In the genomic region with DNA sequence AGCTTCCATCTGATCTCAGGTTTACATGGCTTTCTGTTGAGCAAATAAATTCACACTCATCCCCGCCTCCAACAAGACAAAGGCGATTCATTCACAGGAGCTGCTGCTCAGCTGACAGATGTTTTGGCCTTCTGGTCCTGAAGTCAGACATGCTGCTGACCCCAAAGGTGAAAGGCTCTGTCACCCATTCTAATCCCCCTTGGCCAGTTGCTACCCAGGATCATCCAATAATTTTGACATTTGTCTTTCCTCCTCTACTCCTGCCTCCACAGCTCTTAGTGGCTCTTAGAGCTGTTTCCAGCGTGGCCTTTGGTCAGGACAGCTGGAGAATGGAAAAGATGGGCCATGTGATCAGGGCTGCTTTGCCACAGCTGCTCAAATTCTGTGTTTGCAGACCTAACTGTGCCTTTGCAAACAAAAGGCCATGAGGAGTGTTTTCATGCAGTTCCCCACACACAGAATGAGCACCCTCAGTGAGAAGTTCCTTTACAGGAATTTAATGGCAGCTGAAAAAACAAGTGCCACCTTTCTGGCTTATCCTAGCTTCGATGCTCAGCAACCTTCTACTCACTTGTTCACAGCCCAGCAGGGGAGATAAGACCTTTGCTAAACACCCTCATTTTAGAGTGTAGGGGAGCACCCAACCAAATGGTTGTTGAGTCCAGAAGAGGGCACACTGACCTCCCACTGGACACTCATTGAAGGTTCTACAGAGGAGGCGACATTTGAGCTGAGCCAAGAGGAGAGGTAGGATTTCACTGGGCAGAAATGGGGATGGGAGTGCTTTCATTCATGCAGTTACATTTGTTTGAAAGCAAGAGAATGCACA, we compare ENCODE assay signal across 16 cellular contexts. TPM values are rescaled to one million over a fixed set of nuclear protein-coding genes. Genes with fewer than 3 reads are reported as not detected.
DNase-seq lines count a peak whose midpoint lies in the region; ATAC-seq and TF ChIP-seq lines count a peak whose summit lies in the region.
"Had no signal": no experiment of that assay in that cellular context is flagged by ENCODE, and none has a peak within 500 bp of the region (broad histone marks: within the 10 kb centered on the region; RNA-seq: fewer than 3 reads in every experiment).

No MANE protein-coding gene starts in this region.

- DNase-seq in left ventricle myocardium inferior, result no peak
- no peak for DNase-seq in Right ventricle myocardium superior
- peak in 1 of 3 donors; percentile 25 for DNase-seq in mucosa of descending colon
- no peak for DNase-seq in GOT3 (lab: John Stamatoyannopoulos, UW)
- DNase-seq in activated T-helper 2 cell treated with anti-CD3 and anti-CD28 coated beads, Interferon-gamma antibody, Interleukin-2, Interleukin-4, amounts not matched to agents 10 μg/mL and 5 μg/mL and 100 μg/mL, durations not matched to agents 14 hours and 24 hours and 36 hours (ENCODE audit: low spot score), result no peak
- no peak for DNase-seq in islet precursor cell
- DNase-seq: activated CD4-positive, alpha-beta T cell treated with anti-CD3 and anti-CD28 coated beads, Interleukin-2, amount 50 U/mL, for 48 hours; CD8-positive, alpha-beta T cell; heart right ventricle; left cardiac atrium; naive B cell had no signal

- H3K27ac Mint-ChIP-seq in activated T-helper 2 cell treated with anti-CD3 and anti-CD28 coated beads, Interferon-gamma antibody, Interleukin-2, Interleukin-4, amounts not matched to agents 10 μg/mL and 5 μg/mL and 100 μg/mL, durations not matched to agents 14 hours and 24 hours and 36 hours, result no peak overlapping the region
- H3K27ac Mint-ChIP-seq: CD8-positive, alpha-beta T cell; naive B cell; stimulated activated memory B cell treated with anti-CD40 and anti-IgM and Interleukin-4, amounts not matched to agents 10 μg/mL and 1 μg/mL and 100 μg/mL, for 72 hours had no signal

- H3K4me1 Mint-ChIP-seq in activated T-helper 2 cell treated with anti-CD3 and anti-CD28 coated beads, Interferon-gamma antibody, Interleukin-2, Interleukin-4, amounts not matched to agents 10 μg/mL and 5 μg/mL and 100 μg/mL, durations not matched to agents 14 hours and 24 hours and 36 hours (ENCODE audit: low read depth), result no peaks in the 10 kb centered on the region

- H3K36me3 ChIP-seq in left ventricle myocardium inferior (no peaks in the 10 kb centered on the region), mucosa of descending colon (ENCODE audit: low read depth) (no peaks in the 10 kb centered on the region)
- H3K36me3 ChIP-seq: heart right ventricle had no signal

- H3K4me1 ChIP-seq in left ventricle myocardium inferior (peaks cover 13% of the 10 kb centered on the region), mucosa of descending colon (ENCODE audit: low read depth) (no peaks in the 10 kb centered on the region)

- H3K36me3 Mint-ChIP-seq in activated T-helper 2 cell treated with anti-CD3 and anti-CD28 coated beads, Interferon-gamma antibody, Interleukin-2, Interleukin-4, amounts not matched to agents 10 μg/mL and 5 μg/mL and 100 μg/mL, durations not matched to agents 14 hours and 24 hours and 36 hours (ENCODE audit: low read depth), result no peaks in the 10 kb centered on the region
- H3K36me3 Mint-ChIP-seq: CD8-positive, alpha-beta T cell; naive B cell; stimulated activated memory B cell treated with anti-CD40 and anti-IgM and Interleukin-4, amounts not matched to agents 10 μg/mL and 1 μg/mL and 100 μg/mL, for 72 hours had no signal

- H3K27me3 Mint-ChIP-seq in activated T-helper 2 cell treated with anti-CD3 and anti-CD28 coated beads, Interferon-gamma antibody, Interleukin-2, Interleukin-4, amounts not matched to agents 10 μg/mL and 5 μg/mL and 100 μg/mL, durations not matched to agents 14 hours and 24 hours and 36 hours (ENCODE audit: low read depth), result peaks cover 4% of the 10 kb centered on the region

- H3K4me3 ChIP-seq in left ventricle myocardium inferior (no peak overlapping the region), mucosa of descending colon (no peak overlapping the region)
- H3K4me3 ChIP-seq: heart right ventricle had no signal

- no peaks in the 10 kb centered on the region for H3K27me3 ChIP-seq in left ventricle myocardium inferior (ENCODE audit: low read depth)
- H3K27me3 ChIP-seq: heart right ventricle had no signal

- TF ChIP-seq CTCF in left ventricle myocardium inferior (IDR thresholded peaks at IDR 0.05; ENCODE audit: borderline replicate concordance), result no peak
- TF ChIP-seq CTCF in mucosa of descending colon (IDR thresholded peaks at IDR 0.05), result no peak

- intact Hi-C loops in left ventricle myocardium inferior (cut with micrococcal nuclease), result no loop called here
- intact Hi-C loops in Right ventricle myocardium superior (cut with DNase I), result no loop called here
- intact Hi-C loops in mucosa of descending colon (cut with DNase I, micrococcal nuclease), result no loop called here
- intact Hi-C loops in activated T-helper 2 cell treated with anti-CD3 and anti-CD28 coated beads, Interferon-gamma antibody, Interleukin-2, Interleukin-4, amounts not matched to agents 10 μg/mL and 5 μg/mL and 100 μg/mL, durations not matched to agents 14 hours and 24 hours and 36 hours (cut with micrococcal nuclease), result no loop called here

- no peaks in the 10 kb centered on the region for H3K9me3 Mint-ChIP-seq in activated T-helper 2 cell treated with anti-CD3 and anti-CD28 coated beads, Interferon-gamma antibody, Interleukin-2, Interleukin-4, amounts not matched to agents 10 μg/mL and 5 μg/mL and 100 μg/mL, durations not matched to agents 14 hours and 24 hours and 36 hours
- H3K9me3 Mint-ChIP-seq: stimulated activated memory B cell treated with anti-CD40 and anti-IgM and Interleukin-4, amounts not matched to agents 10 μg/mL and 1 μg/mL and 100 μg/mL, for 72 hours had no signal

- no peaks in the 10 kb centered on the region for H3K9me3 ChIP-seq in left ventricle myocardium inferior (replicated peaks)
- H3K9me3 ChIP-seq in mucosa of descending colon, result no peaks in the 10 kb centered on the region
- H3K9me3 ChIP-seq: heart right ventricle had no signal

- no peak overlapping the region for H3K4me3 Mint-ChIP-seq in activated T-helper 2 cell treated with anti-CD3 and anti-CD28 coated beads, Interferon-gamma antibody, Interleukin-2, Interleukin-4, amounts not matched to agents 10 μg/mL and 5 μg/mL and 100 μg/mL, durations not matched to agents 14 hours and 24 hours and 36 hours (ENCODE audit: low read depth)
- H3K4me3 Mint-ChIP-seq: CD8-positive, alpha-beta T cell; naive B cell; stimulated activated memory B cell treated with anti-CD40 and anti-IgM and Interleukin-4, amounts not matched to agents 10 μg/mL and 1 μg/mL and 100 μg/mL, for 72 hours had no signal

- ATAC-seq in Right ventricle myocardium superior (ENCODE audit: poor library complexity), result no peak
- peak; percentile 77 for ATAC-seq in mucosa of descending colon
- ATAC-seq in HG02759 (IDR thresholded peaks at IDR 0.05; ENCODE audit: unreplicated experiment), result no peak
- ATAC-seq: CD8-positive, alpha-beta T cell; esophagus mucosa; stimulated activated memory B cell treated with anti-CD40 and anti-IgM and Interleukin-4, amounts not matched to agents 10 μg/mL and 1 μg/mL and 100 μg/mL, for 72 hours had no signal

- H3K27ac ChIP-seq in left ventricle myocardium inferior (replicated peaks) (peak overlapping the region; percentile 33), angular gyrus (ENCODE audit: low read depth, low read length) (peak overlapping the region; percentile 66)

RNA-seq across cellular contexts. Expression of a gene that starts 39.0 kb away (rescaled TPM):
- 0.60 TPM for total RNA-seq in left ventricle myocardium inferior
- total RNA-seq in Right ventricle myocardium superior, result 0.19 TPM
- total RNA-seq in mucosa of descending colon, result under 1 TPM; 0.06 to 0.63 (median 0.23) TPM
- total RNA-seq in activated T-helper 2 cell treated with anti-CD3 and anti-CD28 coated beads, Interferon-gamma antibody, Interleukin-2, Interleukin-4, amounts not matched to agents 10 μg/mL and 5 μg/mL and 100 μg/mL, durations not matched to agents 14 hours and 24 hours and 36 hours, result 1.5 and 2.3 TPM in 2 replicates
- total RNA-seq: CD8-positive, alpha-beta T cell; esophagus mucosa had no signal

RNA-seq across cellular contexts. Expression of a gene that starts 42.1 kb away (rescaled TPM):
- total RNA-seq in left ventricle myocardium inferior (4.8 TPM), Right ventricle myocardium superior (9.1 TPM), mucosa of descending colon (10 to 100 TPM in 1 of 3 donors, 1 to 10 TPM in 2; 3.5 to 10.0 (median 5.3) TPM)
- 0.34 and 0.62 TPM in 2 replicates for total RNA-seq in activated T-helper 2 cell treated with anti-CD3 and anti-CD28 coated beads, Interferon-gamma antibody, Interleukin-2, Interleukin-4, amounts not matched to agents 10 μg/mL and 5 μg/mL and 100 μg/mL, durations not matched to agents 14 hours and 24 hours and 36 hours
- total RNA-seq: A673; CD8-positive, alpha-beta T cell had no signal
